In the genomic region with DNA sequence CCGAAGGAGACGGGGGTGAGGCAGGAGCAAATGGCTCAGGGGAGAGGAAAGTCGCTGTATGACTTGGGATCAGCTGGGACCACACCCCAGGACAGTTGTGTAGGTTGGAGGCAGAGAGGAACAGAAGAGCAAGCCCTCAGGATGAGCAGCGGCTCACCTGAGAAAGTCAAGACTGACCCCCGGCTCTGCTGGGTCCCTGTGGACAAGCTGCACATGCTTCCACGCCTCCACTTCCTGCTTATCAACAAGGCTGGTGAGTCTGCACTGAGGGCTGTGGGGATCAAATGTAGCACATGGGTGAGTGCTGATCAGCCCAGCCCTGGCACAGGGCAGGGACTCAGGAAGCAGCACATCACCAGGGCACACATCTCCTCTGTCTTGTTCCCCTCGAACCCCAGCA, we compare ENCODE assay signal across 17 cellular contexts.
DNase-seq lines count a peak whose midpoint lies in the region; ATAC-seq, FAIRE-seq and TF ChIP-seq lines count a peak whose summit lies in the region.
"Had no signal": no experiment of that assay in that cellular context is flagged by ENCODE, and none has a peak within 500 bp of the region (broad histone marks: within the 10 kb centered on the region; RNA-seq: fewer than 3 reads in every experiment).

No MANE protein-coding gene starts in this region.

- no peaks in the 10 kb centered on the region for H3K27me3 Mint-ChIP-seq in dendritic cell treated with granulocyte-macrophage colony-stimulating factor and Interleukin-4, amounts not matched to agents 40 ng/mL and 50 ng/mL, for 4 days
- H3K27me3 Mint-ChIP-seq: CD4-positive, alpha-beta memory T cell had no signal

- FAIRE-seq in H54 (lab: Jason Lieb, UNC) = no peak

- peak overlapping the region; percentile 95 for H3K4me2 ChIP-seq in BLaER1
- H3K4me2 ChIP-seq in IMR-90 (ENCODE audit: low read depth, low read length) = no peak overlapping the region
- no peak overlapping the region for H3K4me2 ChIP-seq in osteoblast (ENCODE audit: insufficient read depth, low read length)

- no peak overlapping the region for H4K8ac ChIP-seq in IMR-90 (ENCODE audit: low read depth in 2 of 2, low read length in 2 of 2)

- no peaks in the 10 kb centered on the region for H3K9me3 Mint-ChIP-seq in dendritic cell treated with granulocyte-macrophage colony-stimulating factor and Interleukin-4, amounts not matched to agents 40 ng/mL and 50 ng/mL, for 4 days
- H3K9me3 Mint-ChIP-seq: CD4-positive, alpha-beta memory T cell had no signal

- H3K27ac Mint-ChIP-seq in dendritic cell treated with granulocyte-macrophage colony-stimulating factor and Interleukin-4, amounts not matched to agents 40 ng/mL and 50 ng/mL, for 4 days = peak overlapping the region; percentile 82

- peak overlapping the region; percentile 61 for H3K9ac ChIP-seq in BLaER1
- no peak overlapping the region for H3K9ac ChIP-seq in IMR-90 (ENCODE audit: low read depth, low read length)

- no peak overlapping the region for H3K56ac ChIP-seq in IMR-90 (ENCODE audit: extremely low read depth, insufficient read depth, low read length)

- H2AFZ ChIP-seq in IMR-90 (replicated peaks; ENCODE audit: low read length, poor library complexity) (no peak overlapping the region), osteoblast (ENCODE audit: low read length) (no peak overlapping the region)

- no peaks in the 10 kb centered on the region for H3K9me1 ChIP-seq in IMR-90 (ENCODE audit: insufficient read depth, low read length)

- dilution Hi-C loops in IMR-90 (cut with HindIII; ENCODE audit: low sequenced_read_pairs, unreplicated experiment) = no loop called here

- no peak overlapping the region for H3K14ac ChIP-seq in IMR-90 (replicated peaks; ENCODE audit: low read depth, low read length)

- H3K36me3 ChIP-seq in BLaER1 (peaks cover 11% of the 10 kb centered on the region), IMR-90 (ENCODE audit: control insufficient read depth, insufficient read depth, low read length) (no peaks in the 10 kb centered on the region), osteoblast (ENCODE audit: insufficient read depth, low read length) (no peaks in the 10 kb centered on the region)

- peak overlapping the region; percentile 22 for H3K4me3 Mint-ChIP-seq in dendritic cell treated with granulocyte-macrophage colony-stimulating factor and Interleukin-4, amounts not matched to agents 40 ng/mL and 50 ng/mL, for 4 days
- H3K4me3 Mint-ChIP-seq: CD4-positive, alpha-beta memory T cell had no signal

- H3K27me3 ChIP-seq in BLaER1 (no peaks in the 10 kb centered on the region), IMR-90 (ENCODE audit: control insufficient read depth, insufficient read depth, low read length) (no peaks in the 10 kb centered on the region), osteoblast (ENCODE audit: insufficient read depth, low read length) (no peaks in the 10 kb centered on the region)

- WGBS in IMR-90 (ENCODE audit: extremely low coverage in 2 of 2, insufficient read length in 1 of 2), 2 experiments = 93% methylated on average over 2 of the region's 7 CpGs; no CpG with 5 or more reads in 1 of the 2 experiments

- intact Hi-C loops in IMR-90 (cut with micrococcal nuclease) = no loop called here
- intact Hi-C loops in dendritic cell treated with granulocyte-macrophage colony-stimulating factor and Interleukin-4, amounts not matched to agents 40 ng/mL and 50 ng/mL, for 4 days (cut with micrococcal nuclease) = no loop called here

- H4K91ac ChIP-seq in IMR-90 (ENCODE audit: insufficient read depth, low read depth, low read length) = no peak overlapping the region

- no peak overlapping the region for H2BK15ac ChIP-seq in IMR-90 (ENCODE audit: low read depth, low read length)

- H3K27ac ChIP-seq in BLaER1 (peak overlapping the region; percentile 65), IMR-90 (ENCODE audit: insufficient read depth, low read length) (no peak overlapping the region), osteoblast (ENCODE audit: low read depth, low read length) (no peak overlapping the region)

- ATAC-seq in IMR-90 (ENCODE audit: low read depth) (no peak), GM18907 (IDR thresholded peaks at IDR 0.05; ENCODE audit: unreplicated experiment) (no peak)
- ATAC-seq: Panc1 had no signal

- POLR2A ChIA-PET in IMR-90 (lab: Charles Lee; ENCODE audit: unreplicated experiment) = no interaction called here

- H3K18ac ChIP-seq in IMR-90 (ENCODE audit: low read depth, low read length) = no peak overlapping the region

- no peak overlapping the region for H4K5ac ChIP-seq in IMR-90 (ENCODE audit: low read depth, low read length)

- H2BK5ac ChIP-seq in IMR-90 (ENCODE audit: low read depth, low read length, poor library complexity, severe bottlenecking) = no peak overlapping the region

- H3K79me2 ChIP-seq in osteoblast (ENCODE audit: insufficient read depth, low read length) = no peaks in the 10 kb centered on the region

- CTCF ChIA-PET in IMR-90 (lab: Yijun Ruan, JAX) = interaction anchor here (0.6 kb wide), 1 partner anchor 1165 kb away, joined by 3 read pairs; no protein-coding TSS in a partner anchor

- no TSS peak for BruUV-seq in IMR-90 (replicated peaks; lab: Mats Ljungman, UMichigan)

- H2AK9ac ChIP-seq in IMR-90 (replicated peaks; ENCODE audit: low read depth, low read length, poor library complexity) = no peak overlapping the region

- H3K79me1 ChIP-seq in IMR-90 (ENCODE audit: low read depth in 1 of 2, low read length in 2 of 2) = no peaks in the 10 kb centered on the region

- peaks cover 58% of the 10 kb centered on the region for H3K36me3 Mint-ChIP-seq in dendritic cell treated with granulocyte-macrophage colony-stimulating factor and Interleukin-4, amounts not matched to agents 40 ng/mL and 50 ng/mL, for 4 days (ENCODE audit: low read depth)

- no peak overlapping the region for H2BK20ac ChIP-seq in IMR-90 (ENCODE audit: low read depth, low read length)

- H3K9me3 ChIP-seq in BLaER1 (no peaks in the 10 kb centered on the region), IMR-90 (ENCODE audit: control insufficient read depth, insufficient read depth, low read length) (no peaks in the 10 kb centered on the region), osteoblast (ENCODE audit: low read depth, low read length) (no peaks in the 10 kb centered on the region)

- H3K23ac ChIP-seq in IMR-90 (ENCODE audit: low read depth, low read length) = no peak overlapping the region

- H4K20me1 ChIP-seq in BLaER1 (no peaks in the 10 kb centered on the region), IMR-90 (ENCODE audit: insufficient read depth, low read length) (no peaks in the 10 kb centered on the region; the same call in none of the 2 replicates), osteoblast (ENCODE audit: insufficient read depth, low read length) (peaks cover 13% of the 10 kb centered on the region)

- H3K4me1 Mint-ChIP-seq in dendritic cell treated with granulocyte-macrophage colony-stimulating factor and Interleukin-4, amounts not matched to agents 40 ng/mL and 50 ng/mL, for 4 days (ENCODE audit: low read depth) = peaks cover 99% of the 10 kb centered on the region

- H2AK5ac ChIP-seq in IMR-90 (ENCODE audit: low read depth, low read length) = no peak overlapping the region

- TF ChIP-seq RAD21 in IMR-90 (IDR thresholded peaks at IDR 0.05; ENCODE audit: low read length) = no peak

- no peak overlapping the region for H3K4ac ChIP-seq in IMR-90 (ENCODE audit: low read depth, low read length)

- TF ChIP-seq POLR2A in IMR-90 (IDR thresholded peaks at IDR 0.05; ENCODE audit: low read depth, low read length) (no peak), H54 (IDR thresholded peaks at IDR 0.05; ENCODE audit: low read depth, low read length) (no peak)

- DNase-seq in IMR-90 (no peak), osteoblast (ENCODE audit: insufficient read length, low spot score, missing footprints) (peak; percentile 54), amygdala (lab: John Stamatoyannopoulos, UW) (no peak), H54 (ENCODE audit: insufficient read length, low spot score) (no peak), NCI-H82 treated with DMSO at 0.1 percent for 48 hours (lab: John Stamatoyannopoulos, UW; ENCODE audit: unreplicated experiment) (no peak)
- DNase-seq: CD4-positive, alpha-beta memory T cell; GF-D8; KG1; MM.1S; NCI-H1930; NCI-H2171; NCI-H774; Right ventricle myocardium superior had no signal

- H3K4me1 ChIP-seq in BLaER1 (peaks cover 99% of the 10 kb centered on the region), IMR-90 (ENCODE audit: control insufficient read depth, insufficient read depth, low read length) (no peaks in the 10 kb centered on the region), osteoblast (ENCODE audit: insufficient read depth, low read length) (peaks cover 26% of the 10 kb centered on the region)

- no peak overlapping the region for H2BK120ac ChIP-seq in IMR-90 (ENCODE audit: low read depth, low read length)

- in situ Hi-C loops in IMR-90 (cut with MboI; ENCODE audit: low sequenced_read_pairs) = no loop called here

- no peak for TF ChIP-seq CTCF in IMR-90 (conservative IDR thresholded peaks at IDR 0.05; ENCODE audit: low read depth, low read length)
- TF ChIP-seq CTCF in osteoblast (IDR thresholded peaks at IDR 0.05; ENCODE audit: extremely low read depth, low read depth, low read length) = no peak

- H3K4me3 ChIP-seq in BLaER1 = no peak overlapping the region
- H3K4me3 ChIP-seq in IMR-90 (ENCODE audit: insufficient read depth, low read depth, low read length) = no peak overlapping the region
- H3K4me3 ChIP-seq in osteoblast (ENCODE audit: insufficient read depth, low read length) = no peak overlapping the region

TF ChIP-seq in IMR-90, 13 proteins besides CTCF, POLR2A, EP300 and RAD21:
- TF ChIP-seq BHLHE40 (IDR thresholded peaks at IDR 0.05; ENCODE audit: low read depth, low read length) (0 out of 2 replicates have a peak, but pooled peaks have one; percentile 15), CHD1 (IDR thresholded peaks at IDR 0.05; ENCODE audit: low read depth, low read length) (no peak), RFX5 (IDR thresholded peaks at IDR 0.05; ENCODE audit: low read depth, low read length) (no peak)
